ENCODE assay signal across 20 cellular contexts in genomic region chr7:35463176-35463575, GRCh38.
A peak's percentile ranks its signal among the peaks of the same experiment; 100 is the strongest.
DNase-seq lines count a peak whose midpoint lies in the region; TF ChIP-seq lines count a peak whose summit lies in the region.
"Had no signal": no experiment of that assay in that cellular context is flagged by ENCODE, and none has a peak within 500 bp of the region (broad histone marks: within the 10 kb centered on the region; RNA-seq: fewer than 3 reads in every experiment).

No MANE protein-coding gene starts in this region.

- no peaks in the 10 kb centered on the region for H3K9me3 ChIP-seq in MM.1S (replicated peaks; ENCODE audit: insufficient read depth, low read length)
- H3K9me3 ChIP-seq in esophagus muscularis mucosa = peaks cover 0 to 12% (median 0%) of the 10 kb centered on the region in 4 donors
- H3K9me3 ChIP-seq in CD4-positive, alpha-beta memory T cell (ENCODE audit: control insufficient read depth in 1 of 2, low read length in 2 of 2) = no peaks in the 10 kb centered on the region
- H3K9me3 ChIP-seq: A549, SJSA1 had no signal

- no peaks in the 10 kb centered on the region for H3K36me3 ChIP-seq in MM.1S (replicated peaks; ENCODE audit: insufficient read depth, low read length)
- H3K36me3 ChIP-seq in esophagus muscularis mucosa = no peaks in the 10 kb centered on the region
- H3K36me3 ChIP-seq in CD4-positive, alpha-beta memory T cell (ENCODE audit: insufficient read depth, low read length) = no peaks in the 10 kb centered on the region
- H3K36me3 ChIP-seq: BLaER1, SJSA1 had no signal

- H3K27me3 ChIP-seq in MM.1S (replicated peaks; ENCODE audit: insufficient read depth, low read length) (no peaks in the 10 kb centered on the region), esophagus muscularis mucosa (peaks cover 0 to 6% (median 0%) of the 10 kb centered on the region in 4 donors)
- no peaks in the 10 kb centered on the region for H3K27me3 ChIP-seq in CD4-positive, alpha-beta memory T cell (ENCODE audit: insufficient read depth, low read length)
- H3K27me3 ChIP-seq: BLaER1, SJSA1 had no signal

- TF ChIP-seq CTCF in GM12865 (IDR thresholded peaks at IDR 0.05; ENCODE audit: insufficient read depth, low read depth, low read length, missing control alignments) = no peak
- no peak for TF ChIP-seq CTCF in MM.1S (IDR thresholded peaks at IDR 0.05; ENCODE audit: low read length)
- no peak for TF ChIP-seq CTCF in esophagus muscularis mucosa (IDR thresholded peaks at IDR 0.05)

- peaks cover 5 to 21% (median 10%) of the 10 kb centered on the region in 8 donors for H3K9me3 Mint-ChIP-seq in CD4-positive, alpha-beta memory T cell

- no peak for TF ChIP-seq POLR2A in esophagus muscularis mucosa (IDR thresholded peaks at IDR 0.05; ENCODE audit: low read depth)

- H3K27ac ChIP-seq in MM.1S (ENCODE audit: low read length) (no peak overlapping the region), esophagus muscularis mucosa (replicated peaks in 1 of 4) (no peak overlapping the region)
- H3K27ac ChIP-seq in CD4-positive, alpha-beta memory T cell (ENCODE audit: low read depth, low read length) = no peak overlapping the region
- H3K27ac ChIP-seq: A549, BLaER1, SJSA1 had no signal

- no peaks in the 10 kb centered on the region for H3K9me2 ChIP-seq in MM.1S (replicated peaks; ENCODE audit: insufficient read depth, low read length)

- H3F3A ChIP-seq in MM.1S (ENCODE audit: insufficient read depth, low read length) = no peaks in the 10 kb centered on the region

- no peak overlapping the region for H3K9ac ChIP-seq in MM.1S (ENCODE audit: low read length)
- H3K9ac ChIP-seq: BLaER1 had no signal

- no peaks in the 10 kb centered on the region for H3K36me3 Mint-ChIP-seq in CD4-positive, alpha-beta memory T cell
- H3K36me3 Mint-ChIP-seq: CD8-positive, alpha-beta memory T cell had no signal

- H4K20me1 ChIP-seq in MM.1S (ENCODE audit: insufficient read depth, low read length) = no peaks in the 10 kb centered on the region
- H4K20me1 ChIP-seq: BLaER1 had no signal

- DNase-seq in GM12865 (ENCODE audit: low read depth) (peak; percentile 3), MM.1S (peak; percentile 10), NOMO-1 (lab: John Stamatoyannopoulos, UW; ENCODE audit: unreplicated experiment in 2 of 2) (peak; percentile 75 to 78), SW480 (ENCODE audit: low spot score) (peak; percentile 41), NCI-H748 treated with DMSO at 0.1 percent for 48 hours (lab: John Stamatoyannopoulos, UW) (no peak), esophagus muscularis mucosa (ENCODE audit: extremely low spot score) (no peak)
- DNase-seq in CD4-positive, alpha-beta memory T cell = no peak
- DNase-seq: CD8-positive, alpha-beta memory T cell; HCEC 1CT; IMR-90; NCI-H1105; NCI-H1694; NCI-H2081 treated with DMSO at 0.1 percent for 48 hours; NCI-H446 treated with DMSO at 0.1 percent for 48 hours; NCI-H69; NK-92 treated with Interleukin-12 subunit alpha and Interleukin-12 subunit beta, amount 100 ng/mL, for 24 hours had no signal

- POLR2A ChIA-PET in CD4-positive, alpha-beta memory T cell (lab: Charles Lee; ENCODE audit: partially characterized antibody) = no interaction called here

- H3K4me3 Mint-ChIP-seq in CD4-positive, alpha-beta memory T cell = no peak overlapping the region
- H3K4me3 Mint-ChIP-seq: CD8-positive, alpha-beta memory T cell; GM23338 had no signal

- 79% methylated on average over 1 of the region's 1 CpG for WGBS in esophagus muscularis mucosa

- no peaks in the 10 kb centered on the region for H3K79me2 ChIP-seq in MM.1S (ENCODE audit: low read length)

- H3K4me1 Mint-ChIP-seq in CD4-positive, alpha-beta memory T cell = no peaks in the 10 kb centered on the region
- H3K4me1 Mint-ChIP-seq: CD8-positive, alpha-beta memory T cell had no signal

- H3K4me1 ChIP-seq in MM.1S (ENCODE audit: low read length) (peaks cover 12% of the 10 kb centered on the region), esophagus muscularis mucosa (peaks cover 0 to 3% (median 0%) of the 10 kb centered on the region in 4 donors)
- H3K4me1 ChIP-seq in CD4-positive, alpha-beta memory T cell (ENCODE audit: insufficient read depth, low read length) = no peaks in the 10 kb centered on the region
- H3K4me1 ChIP-seq: A549, BLaER1, SJSA1 had no signal

- H3K4me3 ChIP-seq in GM12865 (ENCODE audit: low read depth, low read length) (no peak overlapping the region), MM.1S (ENCODE audit: low read length) (no peak overlapping the region), esophagus muscularis mucosa (no peak overlapping the region)
- H3K4me3 ChIP-seq in CD4-positive, alpha-beta memory T cell (ENCODE audit: low read length in 2 of 2) = no peak overlapping the region
- H3K4me3 ChIP-seq: A549, BLaER1, GM23338, SJSA1 had no signal

- TF ChIP-seq EP300 in esophagus muscularis mucosa (IDR thresholded peaks at IDR 0.05) = no peak

- CTCF ChIA-PET in CD4-positive, alpha-beta memory T cell (lab: Charles Lee; ENCODE audit: partially characterized antibody) = no interaction called here

- peaks cover 13 to 23% of the 10 kb centered on the region in 2 donors for H3K27me3 Mint-ChIP-seq in CD4-positive, alpha-beta memory T cell

- no peak overlapping the region for H3K27ac Mint-ChIP-seq in CD4-positive, alpha-beta memory T cell
- H3K27ac Mint-ChIP-seq: CD8-positive, alpha-beta memory T cell; GM23338 had no signal

- peak overlapping the region; percentile 54; the same call in 1 of the 2 replicates for H3K4me2 ChIP-seq in MM.1S (ENCODE audit: low read depth, low read length)
- H3K4me2 ChIP-seq: A549, BLaER1, GM23338 had no signal

- intact Hi-C loops in esophagus muscularis mucosa (cut with DNase I) = no loop called here
- intact Hi-C loops in CD4-positive, alpha-beta memory T cell (cut with micrococcal nuclease) = no loop called here

- peak overlapping the region; percentile 13 for H2AFZ ChIP-seq in MM.1S (ENCODE audit: low read length)
- H2AFZ ChIP-seq: GM23338 had no signal

Comparison
In these comparisons a context has a peak if more than half of its experiments do, and no peak if none do; other contexts are left out.
1. DNase-seq: peak in GM12865 (single experiment), MM.1S (single experiment), NOMO-1 (2 of 2) and SW480 (single experiment); none in NCI-H748 treated with DMSO at 0.1 percent for 48 hours (single experiment), esophagus muscularis mucosa (single experiment) and CD4-positive, alpha-beta memory T cell (0 of 5).